Comparison of ENCODE assay signal across 20 cellular contexts in the genomic region with DNA sequence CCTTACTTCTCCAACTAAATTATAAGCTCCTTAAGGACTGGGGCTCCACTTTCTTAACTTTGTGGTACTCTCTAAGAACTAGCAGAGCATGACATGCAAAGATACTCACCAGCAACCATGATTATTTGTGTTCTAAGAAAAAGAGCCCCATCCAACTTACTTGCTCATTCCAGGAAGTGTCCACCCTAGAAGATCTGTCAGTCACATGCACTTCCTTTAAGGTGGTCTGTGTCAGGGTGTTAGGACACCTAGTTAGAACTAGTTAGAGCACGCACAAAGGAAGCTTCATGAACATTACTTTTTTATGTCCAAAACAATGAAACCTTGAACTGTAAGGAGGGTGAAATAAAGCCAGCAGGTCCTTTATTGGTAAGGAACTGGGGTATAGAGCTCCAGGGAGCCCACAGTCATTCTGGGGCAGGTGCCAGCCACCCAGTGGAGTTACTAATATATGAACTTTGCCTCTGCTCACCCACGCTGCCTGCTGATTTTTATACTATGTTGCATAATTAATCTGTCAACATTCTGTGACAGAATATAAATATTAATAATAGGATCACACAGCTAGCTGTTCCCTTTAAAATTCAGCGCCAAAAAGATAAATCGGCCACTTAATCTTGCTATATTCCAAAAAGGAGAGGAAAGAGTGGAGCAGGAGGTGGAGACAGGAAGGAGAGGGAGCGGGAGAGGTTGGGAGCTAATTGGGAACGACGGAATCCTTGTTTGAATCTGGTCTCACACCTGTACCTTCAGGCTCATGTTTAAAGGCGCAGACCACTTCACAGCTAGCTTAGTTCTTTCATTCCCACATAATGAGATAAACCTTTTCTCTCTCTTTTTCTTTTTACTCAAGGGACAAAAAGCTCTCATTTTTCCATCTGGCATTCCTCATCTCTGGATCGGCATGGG.
"Had no signal": no experiment of that assay in that cellular context is flagged by ENCODE, and none has a peak within 500 bp of the region (broad histone marks: within the 10 kb centered on the region; RNA-seq: fewer than 3 reads in every experiment).

No MANE protein-coding gene starts in this region.

- H3K9me3 Mint-ChIP-seq: activated T-helper 1 cell treated with anti-CD3 and anti-CD28 coated beads, Interleukin-12 subunit alpha, Interleukin-12 subunit beta, Interleukin-2, Interleukin-4 antibody, amounts not matched to agents 30 ng/mL and 10 ng/mL and 1 ng/mL, durations not matched to agents 14 hours and 24 hours and 36 hours; stimulated activated naive CD8-positive, alpha-beta T cell treated with anti-CD3 and anti-CD28 coated beads, Interleukin-15, amount 100 ng/mL, for 72 hours; T-cell had no signal

- H3K4me1 ChIP-seq: left lung, psoas muscle, suprapubic skin, vagina had no signal

- H3K27ac Mint-ChIP-seq: activated T-helper 1 cell treated with anti-CD3 and anti-CD28 coated beads, Interleukin-12 subunit alpha, Interleukin-12 subunit beta, Interleukin-2, Interleukin-4 antibody, amounts not matched to agents 30 ng/mL and 10 ng/mL and 1 ng/mL, durations not matched to agents 14 hours and 24 hours and 36 hours; T-cell had no signal

- H3K36me3 ChIP-seq: brain microvascular endothelial cell, left lung, ovary, suprapubic skin, vagina had no signal

- H3K4me3 Mint-ChIP-seq: activated T-helper 1 cell treated with anti-CD3 and anti-CD28 coated beads, Interleukin-12 subunit alpha, Interleukin-12 subunit beta, Interleukin-2, Interleukin-4 antibody, amounts not matched to agents 30 ng/mL and 10 ng/mL and 1 ng/mL, durations not matched to agents 14 hours and 24 hours and 36 hours; stimulated activated naive CD8-positive, alpha-beta T cell treated with anti-CD3 and anti-CD28 coated beads, Interleukin-15, amount 100 ng/mL, for 72 hours; T-cell had no signal

- ATAC-seq: left lung; psoas muscle; right cardiac atrium; stimulated activated naive CD8-positive, alpha-beta T cell treated with anti-CD3 and anti-CD28 coated beads, Interleukin-15, amount 100 ng/mL, for 72 hours; T-cell had no signal

- DNase-seq: activated CD4-positive, alpha-beta T cell treated with anti-CD3 and anti-CD28 coated beads, Interleukin-2, amount 50 U/mL, for 1 hour; activated T-cell treated with anti-CD3 and anti-CD28 coated beads for 4 hours; aorta; brain microvascular endothelial cell; central memory CD4-positive, alpha-beta T cell; head of caudate nucleus; left lung; mammary epithelial cell; ovary; psoas muscle; right cardiac atrium; stimulated activated naive CD8-positive, alpha-beta T cell treated with anti-CD3 and anti-CD28 coated beads, Interleukin-15, amount 100 ng/mL, for 72 hours; T-cell; T1000; trophoblast cell had no signal

- H3K27me3 ChIP-seq: brain microvascular endothelial cell, left lung, ovary, suprapubic skin, vagina had no signal

- H3K27ac ChIP-seq: brain microvascular endothelial cell, coronary artery, left lung, ovary, psoas muscle, skin epidermis, suprapubic skin, vagina had no signal

- H3K4me3 ChIP-seq: coronary artery, left lung, ovary, psoas muscle, skin epidermis, suprapubic skin, vagina had no signal

- H3K27me3 Mint-ChIP-seq: stimulated activated naive CD8-positive, alpha-beta T cell treated with anti-CD3 and anti-CD28 coated beads, Interleukin-15, amount 100 ng/mL, for 72 hours had no signal

- H3K9me3 ChIP-seq: left lung, ovary, psoas muscle, suprapubic skin, vagina had no signal

- H3K36me3 Mint-ChIP-seq: T-cell had no signal
